2 cellular contexts compared by ENCODE assay signal in the genomic region with DNA sequence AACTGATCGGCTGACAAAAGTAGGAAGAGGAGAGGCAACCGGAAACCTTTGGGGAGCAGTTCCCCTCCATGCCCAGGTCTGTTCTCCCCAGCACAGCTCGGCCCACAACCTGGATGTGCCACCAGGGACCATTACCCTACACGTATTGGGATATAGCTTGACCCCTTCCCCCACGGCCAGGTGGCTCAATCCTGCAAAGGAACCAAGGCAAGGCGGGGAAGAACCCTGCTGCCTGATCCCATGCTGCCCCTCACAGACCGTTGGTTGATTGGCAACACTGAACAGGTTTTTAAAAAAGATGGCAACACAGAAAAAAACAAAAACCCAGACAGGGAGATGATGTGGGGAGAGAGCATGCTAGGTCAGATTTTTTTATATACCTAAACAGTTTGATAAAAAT.
TF ChIP-seq lines count a peak whose summit lies in the region.

No MANE protein-coding gene starts in this region.

TF ChIP-seq in SK-N-SH, 30 proteins besides CTCF, POLR2A, EP300 and RAD21 (continued from another document):
- no peak for TF ChIP-seq EZH2phosphoT487 (IDR thresholded peaks at IDR 0.05; ENCODE audit: borderline replicate concordance, low read depth)
- TF ChIP-seq, protein P1, sequence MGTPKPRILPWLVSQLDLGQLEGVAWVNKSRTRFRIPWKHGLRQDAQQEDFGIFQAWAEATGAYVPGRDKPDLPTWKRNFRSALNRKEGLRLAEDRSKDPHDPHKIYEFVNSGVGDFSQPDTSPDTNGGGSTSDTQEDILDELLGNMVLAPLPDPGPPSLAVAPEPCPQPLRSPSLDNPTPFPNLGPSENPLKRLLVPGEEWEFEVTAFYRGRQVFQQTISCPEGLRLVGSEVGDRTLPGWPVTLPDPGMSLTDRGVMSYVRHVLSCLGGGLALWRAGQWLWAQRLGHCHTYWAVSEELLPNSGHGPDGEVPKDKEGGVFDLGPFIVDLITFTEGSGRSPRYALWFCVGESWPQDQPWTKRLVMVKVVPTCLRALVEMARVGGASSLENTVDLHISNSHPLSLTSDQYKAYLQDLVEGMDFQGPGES (IDR thresholded peaks at IDR 0.05; ENCODE audit: low read depth, low read length) = no peak
- TF ChIP-seq, protein P2, sequence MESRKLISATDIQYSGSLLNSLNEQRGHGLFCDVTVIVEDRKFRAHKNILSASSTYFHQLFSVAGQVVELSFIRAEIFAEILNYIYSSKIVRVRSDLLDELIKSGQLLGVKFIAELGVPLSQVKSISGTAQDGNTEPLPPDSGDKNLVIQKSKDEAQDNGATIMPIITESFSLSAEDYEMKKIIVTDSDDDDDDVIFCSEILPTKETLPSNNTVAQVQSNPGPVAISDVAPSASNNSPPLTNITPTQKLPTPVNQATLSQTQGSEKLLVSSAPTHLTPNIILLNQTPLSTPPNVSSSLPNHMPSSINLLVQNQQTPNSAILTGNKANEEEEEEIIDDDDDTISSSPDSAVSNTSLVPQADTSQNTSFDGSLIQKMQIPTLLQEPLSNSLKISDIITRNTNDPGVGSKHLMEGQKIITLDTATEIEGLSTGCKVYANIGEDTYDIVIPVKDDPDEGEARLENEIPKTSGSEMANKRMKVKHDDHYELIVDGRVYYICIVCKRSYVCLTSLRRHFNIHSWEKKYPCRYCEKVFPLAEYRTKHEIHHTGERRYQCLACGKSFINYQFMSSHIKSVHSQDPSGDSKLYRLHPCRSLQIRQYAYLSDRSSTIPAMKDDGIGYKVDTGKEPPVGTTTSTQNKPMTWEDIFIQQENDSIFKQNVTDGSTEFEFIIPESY (IDR thresholded peaks at IDR 0.05; ENCODE audit: borderline replicate concordance, low read depth) = no peak
- TF ChIP-seq JUND (IDR thresholded peaks at IDR 0.05) = no peak
- no peak for TF ChIP-seq FOXJ3 (CRISPR knock-in tag; IDR thresholded peaks at IDR 0.05)
- no peak for TF ChIP-seq POLR2AphosphoS5 (IDR thresholded peaks at IDR 0.05; ENCODE audit: low read depth, low read length)
- no peak for TF ChIP-seq RCOR1 (IDR thresholded peaks at IDR 0.05; ENCODE audit: low read length)
- no peak for TF ChIP-seq RFX5 (IDR thresholded peaks at IDR 0.05; ENCODE audit: low read length)
- TF ChIP-seq FOXM1 (IDR thresholded peaks at IDR 0.05; ENCODE audit: low read depth) = no peak
- no peak for TF ChIP-seq SIN3A (IDR thresholded peaks at IDR 0.05; ENCODE audit: borderline replicate concordance, low read depth, low read length)
- TF ChIP-seq CHD2 (IDR thresholded peaks at IDR 0.05; ENCODE audit: low read length, partially characterized antibody) = no peak
- no peak for TF ChIP-seq SMC3 (IDR thresholded peaks at IDR 0.05; ENCODE audit: low read depth, low read length)
- TF ChIP-seq FOSL2 (IDR thresholded peaks at IDR 0.05; ENCODE audit: borderline replicate concordance, low read depth) = no peak
- TF ChIP-seq, protein P3, sequence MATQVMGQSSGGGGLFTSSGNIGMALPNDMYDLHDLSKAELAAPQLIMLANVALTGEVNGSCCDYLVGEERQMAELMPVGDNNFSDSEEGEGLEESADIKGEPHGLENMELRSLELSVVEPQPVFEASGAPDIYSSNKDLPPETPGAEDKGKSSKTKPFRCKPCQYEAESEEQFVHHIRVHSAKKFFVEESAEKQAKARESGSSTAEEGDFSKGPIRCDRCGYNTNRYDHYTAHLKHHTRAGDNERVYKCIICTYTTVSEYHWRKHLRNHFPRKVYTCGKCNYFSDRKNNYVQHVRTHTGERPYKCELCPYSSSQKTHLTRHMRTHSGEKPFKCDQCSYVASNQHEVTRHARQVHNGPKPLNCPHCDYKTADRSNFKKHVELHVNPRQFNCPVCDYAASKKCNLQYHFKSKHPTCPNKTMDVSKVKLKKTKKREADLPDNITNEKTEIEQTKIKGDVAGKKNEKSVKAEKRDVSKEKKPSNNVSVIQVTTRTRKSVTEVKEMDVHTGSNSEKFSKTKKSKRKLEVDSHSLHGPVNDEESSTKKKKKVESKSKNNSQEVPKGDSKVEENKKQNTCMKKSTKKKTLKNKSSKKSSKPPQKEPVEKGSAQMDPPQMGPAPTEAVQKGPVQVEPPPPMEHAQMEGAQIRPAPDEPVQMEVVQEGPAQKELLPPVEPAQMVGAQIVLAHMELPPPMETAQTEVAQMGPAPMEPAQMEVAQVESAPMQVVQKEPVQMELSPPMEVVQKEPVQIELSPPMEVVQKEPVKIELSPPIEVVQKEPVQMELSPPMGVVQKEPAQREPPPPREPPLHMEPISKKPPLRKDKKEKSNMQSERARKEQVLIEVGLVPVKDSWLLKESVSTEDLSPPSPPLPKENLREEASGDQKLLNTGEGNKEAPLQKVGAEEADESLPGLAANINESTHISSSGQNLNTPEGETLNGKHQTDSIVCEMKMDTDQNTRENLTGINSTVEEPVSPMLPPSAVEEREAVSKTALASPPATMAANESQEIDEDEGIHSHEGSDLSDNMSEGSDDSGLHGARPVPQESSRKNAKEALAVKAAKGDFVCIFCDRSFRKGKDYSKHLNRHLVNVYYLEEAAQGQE (IDR thresholded peaks at IDR 0.05; ENCODE audit: low read depth, low read length) = no peak
- TF ChIP-seq RXRA (IDR thresholded peaks at IDR 0.05; ENCODE audit: borderline replicate concordance, low read depth) = no peak
- TF ChIP-seq, protein P4, sequence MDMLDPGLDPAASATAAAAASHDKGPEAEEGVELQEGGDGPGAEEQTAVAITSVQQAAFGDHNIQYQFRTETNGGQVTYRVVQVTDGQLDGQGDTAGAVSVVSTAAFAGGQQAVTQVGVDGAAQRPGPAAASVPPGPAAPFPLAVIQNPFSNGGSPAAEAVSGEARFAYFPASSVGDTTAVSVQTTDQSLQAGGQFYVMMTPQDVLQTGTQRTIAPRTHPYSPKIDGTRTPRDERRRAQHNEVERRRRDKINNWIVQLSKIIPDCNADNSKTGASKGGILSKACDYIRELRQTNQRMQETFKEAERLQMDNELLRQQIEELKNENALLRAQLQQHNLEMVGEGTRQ (IDR thresholded peaks at IDR 0.05; ENCODE audit: borderline replicate concordance, low read depth, low read length) = no peak
- TF ChIP-seq NFIC (IDR thresholded peaks at IDR 0.05; ENCODE audit: borderline replicate concordance) = no peak
TF ChIP-seq in SK-N-SH: peak in this region for 0.

TF ChIP-seq in SK-N-SH treated with all-trans-retinoic acid at 6 μM for 48 hours, 23 proteins besides CTCF, POLR2A, EP300 and RAD21 (continued from another document):
- TF ChIP-seq, protein P5, sequence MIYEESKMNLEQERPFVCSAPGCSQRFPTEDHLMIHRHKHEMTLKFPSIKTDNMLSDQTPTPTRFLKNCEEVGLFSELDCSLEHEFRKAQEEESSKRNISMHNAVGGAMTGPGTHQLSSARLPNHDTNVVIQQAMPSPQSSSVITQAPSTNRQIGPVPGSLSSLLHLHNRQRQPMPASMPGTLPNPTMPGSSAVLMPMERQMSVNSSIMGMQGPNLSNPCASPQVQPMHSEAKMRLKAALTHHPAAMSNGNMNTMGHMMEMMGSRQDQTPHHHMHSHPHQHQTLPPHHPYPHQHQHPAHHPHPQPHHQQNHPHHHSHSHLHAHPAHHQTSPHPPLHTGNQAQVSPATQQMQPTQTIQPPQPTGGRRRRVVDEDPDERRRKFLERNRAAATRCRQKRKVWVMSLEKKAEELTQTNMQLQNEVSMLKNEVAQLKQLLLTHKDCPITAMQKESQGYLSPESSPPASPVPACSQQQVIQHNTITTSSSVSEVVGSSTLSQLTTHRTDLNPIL (CRISPR knock-in tag; IDR thresholded peaks at IDR 0.05; ENCODE audit: low read depth) = no peak
- TF ChIP-seq ZNF565 (CRISPR knock-in tag; conservative IDR thresholded peaks at IDR 0.05; ENCODE audit: low read depth) = no peak
- no peak for TF ChIP-seq OSR1 (CRISPR knock-in tag; IDR thresholded peaks at IDR 0.05)
- TF ChIP-seq ZC3H10 (CRISPR knock-in tag; IDR thresholded peaks at IDR 0.05) = no peak
- TF ChIP-seq, protein P6, sequence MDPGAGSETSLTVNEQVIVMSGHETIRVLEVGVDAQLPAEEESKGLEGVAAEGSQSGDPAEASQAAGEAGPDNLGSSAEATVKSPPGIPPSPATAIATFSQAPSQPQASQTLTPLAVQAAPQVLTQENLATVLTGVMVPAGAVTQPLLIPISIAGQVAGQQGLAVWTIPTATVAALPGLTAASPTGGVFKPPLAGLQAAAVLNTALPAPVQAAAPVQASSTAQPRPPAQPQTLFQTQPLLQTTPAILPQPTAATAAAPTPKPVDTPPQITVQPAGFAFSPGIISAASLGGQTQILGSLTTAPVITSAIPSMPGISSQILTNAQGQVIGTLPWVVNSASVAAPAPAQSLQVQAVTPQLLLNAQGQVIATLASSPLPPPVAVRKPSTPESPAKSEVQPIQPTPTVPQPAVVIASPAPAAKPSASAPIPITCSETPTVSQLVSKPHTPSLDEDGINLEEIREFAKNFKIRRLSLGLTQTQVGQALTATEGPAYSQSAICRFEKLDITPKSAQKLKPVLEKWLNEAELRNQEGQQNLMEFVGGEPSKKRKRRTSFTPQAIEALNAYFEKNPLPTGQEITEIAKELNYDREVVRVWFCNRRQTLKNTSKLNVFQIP (CRISPR knock-in tag; IDR thresholded peaks at IDR 0.05; ENCODE audit: borderline replicate concordance, low read depth) = no peak
- TF ChIP-seq TOX (CRISPR knock-in tag; IDR thresholded peaks at IDR 0.05; ENCODE audit: borderline replicate concordance) = no peak
- no peak for TF ChIP-seq TCF4 (CRISPR knock-in tag; IDR thresholded peaks at IDR 0.05; ENCODE audit: borderline replicate concordance)
- no peak for TF ChIP-seq GLIS3 (CRISPR knock-in tag; IDR thresholded peaks at IDR 0.05)
- TF ChIP-seq ZFP30 (CRISPR knock-in tag; IDR thresholded peaks at IDR 0.05) = no peak
